21 cellular contexts compared by ENCODE assay signal in genomic region chr3:104402902-104403301, GRCh38.
"Had no signal": no experiment of that assay in that cellular context is flagged by ENCODE, and none has a peak within 500 bp of the region (broad histone marks: within the 10 kb centered on the region; RNA-seq: fewer than 3 reads in every experiment).

No MANE protein-coding gene starts in this region.

- H3K4me1 ChIP-seq: SJSA1 had no signal

- DNase-seq: Kasumi-1, MM.1S, NCI-H1092 treated with DMSO at 0.1 percent for 48 hours, NCI-H1436, NCI-H187, NCI-H2029, NCI-H2081 treated with DMSO at 0.1 percent for 48 hours, NCI-H2171, NCI-H226, NCI-H446, NCI-H510A, NCI-H524 treated with DMSO at 0.1 percent for 48 hours, NCI-H69, NCI-H774, Right ventricle myocardium superior, RPMI8226, SIG-M5 had no signal

- H3K9me3 ChIP-seq: SJSA1 had no signal

- H3K27ac ChIP-seq: KMS-11, SJSA1, SK-N-MC had no signal

- H3K36me3 ChIP-seq: SJSA1 had no signal

- H3K9ac ChIP-seq: KMS-11 had no signal

- H3K4me3 ChIP-seq: SJSA1, SK-N-MC had no signal

- H3K4me2 ChIP-seq: KMS-11 had no signal

- FAIRE-seq: RCC 7860 had no signal

- H3K27me3 ChIP-seq: SJSA1 had no signal
